Comparison of ENCODE assay signal across 16 cellular contexts in genomic region chr14:102902523-102903247, GRCh38. TPM values are rescaled to one million over a fixed set of nuclear protein-coding genes. Genes with fewer than 3 reads are reported as not detected.
DNase-seq lines count a peak whose midpoint lies in the region; ATAC-seq, FAIRE-seq and TF ChIP-seq lines count a peak whose summit lies in the region.
"Had no signal": no experiment of that assay in that cellular context is flagged by ENCODE, and none has a peak within 500 bp of the region (broad histone marks: within the 10 kb centered on the region; RNA-seq: fewer than 3 reads in every experiment).

No MANE protein-coding gene starts in this region.

- H3K4me1 ChIP-seq in SK-N-SH (ENCODE audit: control insufficient read depth in 1 of 2, insufficient read depth in 2 of 2, low read depth in 1 of 2, low read length in 1 of 2): no peaks in the 10 kb centered on the region; a peak in 1 of 4 replicates
- peaks cover 46% of the 10 kb centered on the region for H3K4me1 ChIP-seq in DOHH2 (ENCODE audit: control insufficient read depth, low read length)
- H3K4me1 ChIP-seq in kidney (ENCODE audit: control insufficient read depth in 1 of 2, insufficient read depth in 1 of 2, low read depth in 1 of 2, low read length in 2 of 2): no peaks in the 10 kb centered on the region
- H3K4me1 ChIP-seq in tibial artery: no peaks in the 10 kb centered on the region
- H3K4me1 ChIP-seq in esophagus squamous epithelium: no peaks in the 10 kb centered on the region

- intact Hi-C loops in kidney (cut with DNase I): no loop called here
- intact Hi-C loops in tibial artery (cut with DNase I; ENCODE audit: low total_unique reads): no loop called here
- intact Hi-C loops in esophagus squamous epithelium (cut with DNase I): no loop called here

- POLR2A ChIA-PET in SK-N-SH (lab: Yijun Ruan, JAX): no interaction called here

- H3K9me3 ChIP-seq in SK-N-SH (no peaks in the 10 kb centered on the region), DOHH2 (ENCODE audit: control insufficient read depth, insufficient read depth, low read length) (no peaks in the 10 kb centered on the region), T-helper 17 cell (ENCODE audit: control insufficient read depth, low read length, poor library complexity, severe bottlenecking) (no peaks in the 10 kb centered on the region), kidney (ENCODE audit: control insufficient read depth in 1 of 2, low read length in 2 of 2) (no peaks in the 10 kb centered on the region), tibial artery (no peaks in the 10 kb centered on the region), esophagus squamous epithelium (no peaks in the 10 kb centered on the region)
- H3K9me3 ChIP-seq: ovary had no signal

- H3K27me3 Mint-ChIP-seq in T-helper 17 cell: no peaks in the 10 kb centered on the region
- H3K27me3 Mint-ChIP-seq in nephron progenitor cell (ENCODE audit: low read depth, poor library complexity): peaks cover 4% of the 10 kb centered on the region

- H3K27ac Mint-ChIP-seq in T-helper 17 cell: peak overlapping the region; percentile 79
- peak overlapping the region; percentile 87 for H3K27ac Mint-ChIP-seq in nephron progenitor cell

- peak; percentile 16 for DNase-seq in SK-N-SH
- no peak for DNase-seq in T-helper 17 cell
- no peak for DNase-seq in nephron progenitor cell
- no peak for DNase-seq in kidney
- no peak for DNase-seq in tibial artery
- DNase-seq in esophagus squamous epithelium (lab: John Stamatoyannopoulos, UW): no peak
- DNase-seq: activated CD4-positive, alpha-beta T cell treated with anti-CD3 and anti-CD28 coated beads, Interleukin-2, amount 50 U/mL, for 1 hour; amniotic stem cell; dermis blood vessel endothelial cell; NCI-H748 treated with DMSO at 0.1 percent for 48 hours; ovary; stimulated activated CD4-positive, alpha-beta T cell treated with anti-CD3 and anti-CD28 coated beads, Interleukin-12 subunit alpha, Interleukin-12 subunit beta, amount 100 ng/mL, for 4 hours had no signal

- H3K27me3 ChIP-seq in SK-N-SH (ENCODE audit: insufficient read depth) (no peaks in the 10 kb centered on the region), DOHH2 (ENCODE audit: control insufficient read depth, low read length) (no peaks in the 10 kb centered on the region), tibial artery (no peaks in the 10 kb centered on the region), esophagus squamous epithelium (no peaks in the 10 kb centered on the region)
- H3K27me3 ChIP-seq: ovary had no signal

- WGBS in SK-N-SH (ENCODE audit: low lambda C conversion rate): 93% methylated on average over 12 of the region's 12 CpGs
- 88 to 91% methylated on average over 6 to 9 of the region's 12 CpGs for WGBS in esophagus squamous epithelium, 2 donors

- CTCF ChIA-PET in SK-N-SH (lab: Yijun Ruan, JAX): interaction anchor here (1.0 kb wide), 1 partner anchor 208 kb away, joined by 3 read pairs; no protein-coding TSS in a partner anchor

- FAIRE-seq in kidney (lab: Jason Lieb, UNC): no peak
- FAIRE-seq: H1 had no signal

- H3K4me3 Mint-ChIP-seq in T-helper 17 cell: no peak overlapping the region
- no peak overlapping the region for H3K4me3 Mint-ChIP-seq in nephron progenitor cell

- H3K9me2 ChIP-seq in SK-N-SH: no peaks in the 10 kb centered on the region
- no peaks in the 10 kb centered on the region for H3K9me2 ChIP-seq in DOHH2 (replicated peaks; ENCODE audit: control insufficient read depth, low read length)

- no peak for TF ChIP-seq POLR2A in esophagus squamous epithelium (IDR thresholded peaks at IDR 0.05)

- H3K36me3 ChIP-seq in SK-N-SH (replicated peaks in 1 of 2; ENCODE audit: control insufficient read depth in 1 of 2, insufficient read depth in 2 of 2, low read length in 1 of 2) (peaks cover 17 to 26% of the 10 kb centered on the region in 2 experiments), DOHH2 (ENCODE audit: control insufficient read depth, low read length) (peaks cover 29% of the 10 kb centered on the region), kidney (ENCODE audit: control insufficient read depth in 1 of 2, insufficient read depth in 2 of 2, low read length in 2 of 2) (peaks cover 2 to 4% of the 10 kb centered on the region in 2 donors), tibial artery (peaks cover 12 to 65% (median 31%) of the 10 kb centered on the region in 3 donors), esophagus squamous epithelium (peaks cover 5 to 86% (median 11%) of the 10 kb centered on the region in 3 donors)
- H3K36me3 ChIP-seq: ovary had no signal

- H3K4me1 Mint-ChIP-seq in T-helper 17 cell (peaks cover 7% of the 10 kb centered on the region), nephron progenitor cell (peaks cover 28% of the 10 kb centered on the region)

- TF ChIP-seq RAD21 in SK-N-SH (IDR thresholded peaks at IDR 0.05; ENCODE audit: low read length): no peak

- H2AFZ ChIP-seq in SK-N-SH (ENCODE audit: low read depth): no peak overlapping the region

- TF ChIP-seq EP300 in SK-N-SH (IDR thresholded peaks at IDR 0.05; ENCODE audit: borderline replicate concordance in 1 of 2, low read depth in 1 of 2, low read length in 1 of 2): no peak

- no peak for TF ChIP-seq CTCF in SK-N-SH (IDR thresholded peaks at IDR 0.05)
- no peak for TF ChIP-seq CTCF in DOHH2 (IDR thresholded peaks at IDR 0.05; ENCODE audit: low read depth, low read length, poor library complexity, severe bottlenecking)
- TF ChIP-seq CTCF in nephron progenitor cell (IDR thresholded peaks at IDR 0.05): no peak
- no peak for TF ChIP-seq CTCF in kidney (IDR thresholded peaks at IDR 0.05; ENCODE audit: borderline replicate concordance, extremely low read depth, insufficient read depth)
- no peak for TF ChIP-seq CTCF in tibial artery (IDR thresholded peaks at IDR 0.05)
- TF ChIP-seq CTCF in esophagus squamous epithelium (IDR thresholded peaks at IDR 0.05): no peak

- H3K9ac ChIP-seq in SK-N-SH (no peak overlapping the region), kidney (ENCODE audit: low read length in 2 of 2) (no peak overlapping the region)

- no peaks in the 10 kb centered on the region for H3K79me2 ChIP-seq in SK-N-SH (ENCODE audit: insufficient read depth)
- no peaks in the 10 kb centered on the region for H3K79me2 ChIP-seq in DOHH2 (ENCODE audit: control insufficient read depth, low read length)

- H3F3A ChIP-seq in SK-N-SH (replicated peaks; ENCODE audit: insufficient read depth) (peaks cover 3% of the 10 kb centered on the region), DOHH2 (ENCODE audit: control insufficient read depth, insufficient read depth) (peaks cover 16% of the 10 kb centered on the region)

- H3K4me2 ChIP-seq in SK-N-SH (no peak overlapping the region), DOHH2 (ENCODE audit: low read length) (peak overlapping the region; percentile 76)

- H3K9me3 Mint-ChIP-seq in nephron progenitor cell: peaks cover 17% of the 10 kb centered on the region

- no peak for ATAC-seq in SK-N-SH treated with all-trans-retinoic acid at 6 μM for 48 hours
- ATAC-seq in T-helper 17 cell: no peak

- no peak overlapping the region for H3K27ac ChIP-seq in SK-N-SH (ENCODE audit: low read depth in 2 of 2, low read length in 1 of 2)
- 0 out of 2 replicates have a peak overlapping the region, but pooled peaks have one; percentile 69 for H3K27ac ChIP-seq in DOHH2 (ENCODE audit: low read depth, low read length)
- no peak overlapping the region for H3K27ac ChIP-seq in kidney (ENCODE audit: low read depth in 2 of 2, low read length in 2 of 2)
- H3K27ac ChIP-seq in tibial artery: no peak overlapping the region
- H3K27ac ChIP-seq in esophagus squamous epithelium: no peak overlapping the region
- H3K27ac ChIP-seq: ovary had no signal

- H4K20me1 ChIP-seq in SK-N-SH (ENCODE audit: insufficient read depth) (no peaks in the 10 kb centered on the region), DOHH2 (ENCODE audit: control insufficient read depth, insufficient read depth, low read depth, low read length) (peaks cover 21% of the 10 kb centered on the region)

- H3K36me3 Mint-ChIP-seq in T-helper 17 cell (ENCODE audit: low read depth) (peaks cover 8% of the 10 kb centered on the region), nephron progenitor cell (ENCODE audit: low read depth) (peaks cover 58% of the 10 kb centered on the region)

- H3K4me3 ChIP-seq in SK-N-SH (ENCODE audit: low read depth in 2 of 2, low read length in 1 of 2) (no peak overlapping the region), DOHH2 (ENCODE audit: low read length) (no peak overlapping the region; the same call in 1 of the 2 replicates), kidney (ENCODE audit: low read length in 2 of 2) (no peak overlapping the region), tibial artery (no peak overlapping the region), esophagus squamous epithelium (no peak overlapping the region)
- H3K4me3 ChIP-seq: ovary had no signal

TF ChIP-seq in SK-N-SH, 30 proteins besides CTCF, POLR2A, EP300 and RAD21:
- TF ChIP-seq TEAD4 (IDR thresholded peaks at IDR 0.05; ENCODE audit: borderline replicate concordance, insufficient read depth): no peak
TF ChIP-seq in SK-N-SH: peak in this region for 0.

TF ChIP-seq in SK-N-SH treated with all-trans-retinoic acid at 6 μM for 48 hours, 23 proteins besides CTCF, POLR2A, EP300 and RAD21:
- no peak for TF ChIP-seq TOX (CRISPR knock-in tag; IDR thresholded peaks at IDR 0.05; ENCODE audit: borderline replicate concordance)

RNA-seq across cellular contexts. Expression of gene AMN, which starts 19.8 kb away (rescaled TPM):
- polyA plus RNA-seq in SK-N-SH (2012; rRNA removed) (0.03 TPM in 1 of 2 replicates, not detected in the other), kidney (ENCODE audit: insufficient read depth, low read depth, low replicate concordance) (121 TPM)
- 0.01 TPM in 1 of 2 replicates, not detected in the other for polyA plus RNA-seq in SK-N-SH (2012; cell fraction: cytosol; rRNA removed)
- 0.21 and 0.25 TPM in 2 replicates for polyA plus RNA-seq in SK-N-SH (2012; cell fraction: nucleus; rRNA removed)
- total RNA-seq in T-helper 17 cell (1 to 10 TPM in 1 of 2 donors, under 1 TPM in 1; 0.65 to 2.3 TPM), kidney (58.0 TPM), esophagus squamous epithelium (10 to 100 TPM in 3 of 4 donors, 1 to 10 TPM in 1; 7.6 to 24.0 (median 19.7) TPM)
- total RNA-seq: dermis blood vessel endothelial cell, SK-MEL-5 had no signal
